ENCODE assay signal across 13 cellular contexts in genomic region chr10:71587941-71588573, GRCh38.
"Had no signal": no experiment of that assay in that cellular context is flagged by ENCODE, and none has a peak within 500 bp of the region (broad histone marks: within the 10 kb centered on the region; RNA-seq: fewer than 3 reads in every experiment).

No MANE protein-coding gene starts in this region.

- H3K9ac ChIP-seq: neural progenitor cell, parathyroid adenoma had no signal

- ATAC-seq: activated T-helper 17 cell treated with anti-CD3 and anti-CD28 coated beads, Interleukin-2, amount 50 U/mL, for 72 hours; effector memory CD8-positive, alpha-beta T cell; gastroesophageal sphincter; stimulated activated naive CD8-positive, alpha-beta T cell treated with anti-CD3 and anti-CD28 coated beads, Interleukin-15, amount 100 ng/mL, for 72 hours had no signal

- H3K4me2 ChIP-seq: neural progenitor cell had no signal

- H3K4me3 ChIP-seq: gastroesophageal sphincter, neural progenitor cell, testis had no signal

- H3K4me1 ChIP-seq: gastroesophageal sphincter, testis had no signal

- H3K27ac ChIP-seq: epithelial cell of prostate, gastroesophageal sphincter, neural progenitor cell, testis had no signal

- DNase-seq: activated B cell treated with CpG ODN at 0.5 μM for 24 hours; activated CD4-positive, alpha-beta T cell treated with anti-CD3 and anti-CD28 coated beads, Interleukin-2, amount 10 ng/mL, durations not matched to agents 24 days and 14 days; activated naive CD4-positive, alpha-beta T cell treated with anti-CD3 and anti-CD28 coated beads for 36 hours; effector memory CD8-positive, alpha-beta T cell; stimulated activated CD4-positive, alpha-beta T cell treated with anti-CD3 and anti-CD28 coated beads, Interleukin-15, amount 100 ng/mL, for 24 hours; stimulated activated CD4-positive, alpha-beta T cell treated with anti-CD3 and anti-CD28 coated beads, Interleukin-4, amount 100 ng/mL, for 4 hours; stimulated activated naive CD8-positive, alpha-beta T cell treated with anti-CD3 and anti-CD28 coated beads, Interleukin-15, amount 100 ng/mL, for 72 hours; testis had no signal

- H3K36me3 ChIP-seq: gastroesophageal sphincter, neural progenitor cell had no signal

- H3K9me3 ChIP-seq: gastroesophageal sphincter, testis had no signal

- H3K27me3 ChIP-seq: gastroesophageal sphincter, neural progenitor cell, testis had no signal
